ENCODE assay signal across 8 cellular contexts in genomic region chr10:97037365-97038361, GRCh38.
DNase-seq lines count a peak whose midpoint lies in the region; ATAC-seq and TF ChIP-seq lines count a peak whose summit lies in the region.

No MANE protein-coding gene starts in this region.

- no peaks in the 10 kb centered on the region for H3K9me3 ChIP-seq in mononuclear cell (ENCODE audit: low read depth, low read length)

- CTCF ChIA-PET in AG04449 (lab: Yijun Ruan, JAX), result interaction anchor here (0.8 to 10.6 kb wide), 44 partner anchors 10 to 642 kb away, joined by 3 to 153 read pairs (median 5); partner anchors contain the start of gene LCOR

- TF ChIP-seq CTCF in AG04449 (IDR thresholded peaks at IDR 0.05; ENCODE audit: insufficient read depth, low read length, missing control alignments) (peak; percentile 88), HL-60 (IDR thresholded peaks at IDR 0.05; ENCODE audit: insufficient read depth, low read length) (peak; percentile 67), endothelial cell (IDR thresholded peaks at IDR 0.05; ENCODE audit: unreplicated experiment) (peak; percentile 90)

- H3K27me3 ChIP-seq in HL-60 (ENCODE audit: insufficient read depth, poor library complexity, severe bottlenecking) (peaks cover 5% of the 10 kb centered on the region), mononuclear cell (ENCODE audit: insufficient read depth, low read length) (no peaks in the 10 kb centered on the region)

- peaks cover 4% of the 10 kb centered on the region for H3K4me1 ChIP-seq in mononuclear cell (ENCODE audit: insufficient read depth, low read length)

- H3K4me3 Mint-ChIP-seq in endothelial cell (ENCODE audit: unreplicated experiment), result no peak overlapping the region

- POLR2A ChIA-PET in AG04449 (lab: Yijun Ruan, JAX), result no interaction called here

- no peaks in the 10 kb centered on the region for H3K4me1 Mint-ChIP-seq in endothelial cell (ENCODE audit: unreplicated experiment)

- DNase-seq in AG04449 (ENCODE audit: low read depth, low spot score), result no peak
- peak; percentile 64 to 76 for DNase-seq in HL-60 (ENCODE audit: low read depth in 1 of 2, low spot score in 1 of 2)
- DNase-seq in NCI-H774 (lab: John Stamatoyannopoulos, UW), result peak; percentile 38
- DNase-seq in activated CD8-positive, alpha-beta memory T cell treated with anti-CD3 and anti-CD28 coated beads for 1 hour (ENCODE audit: extremely low read depth in 1 of 2, low read depth in 1 of 2), result peak; percentile 15 to 39
- DNase-seq in endothelial cell (ENCODE audit: low spot score), result peak; percentile 88
- peak; percentile 50 to 63 for DNase-seq in stimulated activated CD8-positive, alpha-beta memory T cell treated with anti-CD3 and anti-CD28 coated beads, Interleukin-15, amount 100 ng/mL, for 48 hours (ENCODE audit: low read depth in 2 of 2)

- H3K27ac ChIP-seq in HL-60 (replicated peaks), result no peak overlapping the region

- H3K4me3 ChIP-seq in AG04449 (ENCODE audit: low read depth, low read length), result peak overlapping the region; percentile 51
- H3K4me3 ChIP-seq in HL-60 (replicated peaks; ENCODE audit: insufficient read depth, low read length), result peak overlapping the region; percentile 45
- peak overlapping the region; percentile 31 for H3K4me3 ChIP-seq in mononuclear cell (ENCODE audit: low read length)

- peak; percentile 66 for ATAC-seq in GM19025 (IDR thresholded peaks at IDR 0.05; ENCODE audit: low read depth, unreplicated experiment)

- H3K9me3 Mint-ChIP-seq in endothelial cell (ENCODE audit: unreplicated experiment), result no peaks in the 10 kb centered on the region

- no peaks in the 10 kb centered on the region for H3K36me3 Mint-ChIP-seq in endothelial cell (ENCODE audit: low read depth, unreplicated experiment)

- peaks cover 7% of the 10 kb centered on the region for H3K27me3 Mint-ChIP-seq in endothelial cell (ENCODE audit: unreplicated experiment)

- H3K27ac Mint-ChIP-seq in endothelial cell (ENCODE audit: unreplicated experiment), result no peak overlapping the region
